In the genomic region with DNA sequence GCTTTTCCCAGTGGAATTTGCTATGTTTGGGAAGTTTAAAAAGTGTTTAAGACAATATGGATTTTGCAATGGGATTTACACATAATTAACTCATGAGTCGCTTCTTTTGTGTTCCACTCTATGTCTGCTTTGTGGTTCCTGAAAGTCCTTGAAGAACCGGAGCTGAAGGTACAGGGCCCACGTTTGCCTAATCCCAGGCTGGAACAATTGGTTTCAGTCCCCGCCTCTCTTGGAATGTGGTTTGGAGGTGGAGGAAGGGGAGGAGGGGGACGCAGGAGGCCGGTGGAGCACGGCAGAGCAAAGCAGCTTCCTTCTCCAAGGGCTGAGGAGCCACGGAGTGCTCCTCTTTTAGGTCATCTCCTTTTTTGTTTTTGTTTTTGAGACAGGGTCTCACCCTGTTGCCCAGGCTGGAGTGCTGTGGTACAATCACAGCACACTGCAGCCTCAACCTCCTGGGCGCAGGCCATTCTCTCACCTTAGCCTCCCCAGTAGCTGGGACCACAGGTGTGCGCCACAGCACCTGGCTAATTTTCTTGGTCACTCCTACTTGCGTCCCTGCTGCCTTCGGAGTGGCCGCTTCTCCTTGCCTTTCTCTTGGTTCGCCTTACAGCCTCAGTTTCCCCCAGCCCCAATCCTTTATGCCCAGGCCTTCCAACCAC, we compare ENCODE assay signal across 11 cellular contexts.
DNase-seq lines count a peak whose midpoint lies in the region; ATAC-seq and TF ChIP-seq lines count a peak whose summit lies in the region.
"Had no signal": no experiment of that assay in that cellular context is flagged by ENCODE, and none has a peak within 500 bp of the region (broad histone marks: within the 10 kb centered on the region; RNA-seq: fewer than 3 reads in every experiment).

No MANE protein-coding gene starts in this region.

- no peaks in the 10 kb centered on the region for H3K27me3 ChIP-seq in H7 (ENCODE audit: control insufficient read depth, insufficient read depth, low read length)
- no peaks in the 10 kb centered on the region for H3K27me3 ChIP-seq in RWPE2 (ENCODE audit: insufficient read depth, poor library complexity, severe bottlenecking)
- no peaks in the 10 kb centered on the region for H3K27me3 ChIP-seq in prostate gland (replicated peaks; ENCODE audit: insufficient read depth)
- H3K27me3 ChIP-seq: MG63, sigmoid colon had no signal

- H3K4me1 ChIP-seq in RWPE2 (ENCODE audit: insufficient read depth, poor library complexity, severe bottlenecking) (peaks cover 18% of the 10 kb centered on the region), prostate gland (replicated peaks) (no peaks in the 10 kb centered on the region)

- H3K4me1 Mint-ChIP-seq in activated CD4-positive, alpha-beta memory T cell treated with anti-CD3 and anti-CD28 coated beads for 36 hours (ENCODE audit: low read depth): peaks cover 30% of the 10 kb centered on the region

- no peaks in the 10 kb centered on the region for H3K36me3 ChIP-seq in H7 (replicated peaks; ENCODE audit: control insufficient read depth, insufficient read depth, low read length)
- H3K36me3 ChIP-seq in RWPE2 (ENCODE audit: low read depth): no peaks in the 10 kb centered on the region
- no peaks in the 10 kb centered on the region for H3K36me3 ChIP-seq in prostate gland
- H3K36me3 ChIP-seq: MG63, sigmoid colon had no signal

- no peak for TF ChIP-seq POLR2A in prostate gland (IDR thresholded peaks at IDR 0.05)

- ATAC-seq in RWPE2 (ENCODE audit: low read depth) (peak; percentile 74), GM21723 (IDR thresholded peaks at IDR 0.05; ENCODE audit: unreplicated experiment) (no peak), HG03521 (IDR thresholded peaks at IDR 0.05; ENCODE audit: unreplicated experiment) (no peak)

- H3K27me3 Mint-ChIP-seq in activated CD4-positive, alpha-beta memory T cell treated with anti-CD3 and anti-CD28 coated beads for 36 hours: no peaks in the 10 kb centered on the region

- peak overlapping the region; percentile 87 for H3K27ac ChIP-seq in RWPE2 (ENCODE audit: poor library complexity, severe bottlenecking)
- no peak overlapping the region for H3K27ac ChIP-seq in prostate gland

- CTCF ChIA-PET in activated CD4-positive, alpha-beta memory T cell treated with anti-CD3 and anti-CD28 coated beads for 36 hours (lab: Charles Lee): no interaction called here

- no peak for TF ChIP-seq CTCF in RWPE2 (IDR thresholded peaks at IDR 0.05; ENCODE audit: poor library complexity, severe bottlenecking)
- TF ChIP-seq CTCF in fibroblast of mammary gland (conservative IDR thresholded peaks at IDR 0.05; ENCODE audit: control insufficient read depth, insufficient read depth, low read depth, low read length): no peak
- TF ChIP-seq CTCF in prostate gland (IDR thresholded peaks at IDR 0.05): no peak

- H3K27ac Mint-ChIP-seq in activated CD4-positive, alpha-beta memory T cell treated with anti-CD3 and anti-CD28 coated beads for 36 hours: no peak overlapping the region

- H3K4me3 Mint-ChIP-seq in activated CD4-positive, alpha-beta memory T cell treated with anti-CD3 and anti-CD28 coated beads for 36 hours: no peak overlapping the region

- H3K9me3 ChIP-seq in RWPE2 (ENCODE audit: severe bottlenecking) (no peaks in the 10 kb centered on the region), prostate gland (no peaks in the 10 kb centered on the region)
- H3K9me3 ChIP-seq: MG63, sigmoid colon had no signal

- DNase-seq in H7 (peak; percentile 65), RWPE2 (ENCODE audit: low spot score) (no peak), fibroblast of mammary gland (ENCODE audit: low read depth) (peak; percentile 46), prostate gland (ENCODE audit: low spot score) (peak; percentile 27), SKM-1 (lab: John Stamatoyannopoulos, UW; ENCODE audit: unreplicated experiment) (no peak)
- no peak for DNase-seq in activated CD4-positive, alpha-beta memory T cell treated with anti-CD3 and anti-CD28 coated beads for 36 hours
- DNase-seq: MG63, sigmoid colon, T-helper 2 cell had no signal

- 56% methylated on average over 14 of the region's 14 CpGs for WGBS in prostate gland

- H3K9me3 Mint-ChIP-seq in activated CD4-positive, alpha-beta memory T cell treated with anti-CD3 and anti-CD28 coated beads for 36 hours: peaks cover 10% of the 10 kb centered on the region

- POLR2A ChIA-PET in activated CD4-positive, alpha-beta memory T cell treated with anti-CD3 and anti-CD28 coated beads for 36 hours (lab: Charles Lee): no interaction called here

- intact Hi-C loops in prostate gland (cut with DNase I): no loop called here
- intact Hi-C loops in activated CD4-positive, alpha-beta memory T cell treated with anti-CD3 and anti-CD28 coated beads for 36 hours (cut with micrococcal nuclease): no loop called here

- peaks cover 7% of the 10 kb centered on the region for H3K36me3 Mint-ChIP-seq in activated CD4-positive, alpha-beta memory T cell treated with anti-CD3 and anti-CD28 coated beads for 36 hours

- H3K4me3 ChIP-seq in H7 (ENCODE audit: insufficient read depth, low read depth, low read length): no peak overlapping the region
- H3K4me3 ChIP-seq in RWPE2 (ENCODE audit: severe bottlenecking): no peak overlapping the region
- no peak overlapping the region for H3K4me3 ChIP-seq in fibroblast of mammary gland (ENCODE audit: control insufficient read depth, low read depth, low read length)
- H3K4me3 ChIP-seq in prostate gland: no peak overlapping the region
- H3K4me3 ChIP-seq: MG63, sigmoid colon had no signal

Comparison
In these comparisons a context has a peak if more than half of its experiments do, and no peak if none do; other contexts are left out.
1. DNase-seq: peak in H7 (single experiment), fibroblast of mammary gland (single experiment) and prostate gland (single experiment); none in RWPE2 (single experiment), activated CD4-positive, alpha-beta memory T cell treated with anti-CD3 and anti-CD28 coated beads for 36 hours (single experiment) and SKM-1 (single experiment).